In genomic region chr14:21505009-21505553, GRCh38 we compare ENCODE assay signal across 10 cellular contexts. TPM values are rescaled to one million over a fixed set of nuclear protein-coding genes. Genes with fewer than 3 reads are reported as not detected.
A peak's percentile ranks its signal among the peaks of the same experiment; 100 is the strongest.
DNase-seq lines count a peak whose midpoint lies in the region; ATAC-seq and TF ChIP-seq lines count a peak whose summit lies in the region.
"Had no signal": no experiment of that assay in that cellular context is flagged by ENCODE, and none has a peak within 500 bp of the region (broad histone marks: within the 10 kb centered on the region; RNA-seq: fewer than 3 reads in every experiment).

No MANE protein-coding gene starts in this region.

- H3K36me3 ChIP-seq in uterus (no peaks in the 10 kb centered on the region), PC-9 (ENCODE audit: low read depth) (no peaks in the 10 kb centered on the region)

- H3K27me3 ChIP-seq in uterus (no peaks in the 10 kb centered on the region), PC-9 (ENCODE audit: insufficient read depth, low read depth) (no peaks in the 10 kb centered on the region)

- H3K79me2 ChIP-seq in PC-9 (ENCODE audit: low read depth) = peaks cover 30% of the 10 kb centered on the region

- no peak overlapping the region for H2AFZ ChIP-seq in PC-9

- H4K20me1 ChIP-seq in PC-9 (ENCODE audit: insufficient read depth) = no peaks in the 10 kb centered on the region

- no peak overlapping the region for H3K4me3 ChIP-seq in uterus
- H3K4me3 ChIP-seq in PC-9 = no peak overlapping the region

- TF ChIP-seq POLR2A in uterus (IDR thresholded peaks at IDR 0.05) = no peak

- peaks cover 55% of the 10 kb centered on the region for H3K36me3 Mint-ChIP-seq in activated CD8-positive, alpha-beta memory T cell treated with anti-CD3 and anti-CD28 coated beads, Interleukin-2, amount 10 ng/mL, durations not matched to agents 7 days and 5 days
- peaks cover 4% of the 10 kb centered on the region for H3K36me3 Mint-ChIP-seq in T-helper 17 cell (ENCODE audit: low read depth)
- H3K36me3 Mint-ChIP-seq in stimulated activated naive B cell treated with anti-CD40 and anti-IgM and Interleukin-4, amounts not matched to agents 10 μg/mL and 1 μg/mL and 100 μg/mL, for 72 hours = peaks cover 26 to 47% of the 10 kb centered on the region in 2 donors

- H3K27me3 Mint-ChIP-seq in activated CD8-positive, alpha-beta memory T cell treated with anti-CD3 and anti-CD28 coated beads, Interleukin-2, amount 10 ng/mL, durations not matched to agents 7 days and 5 days = no peaks in the 10 kb centered on the region
- H3K27me3 Mint-ChIP-seq in T-helper 17 cell = no peaks in the 10 kb centered on the region
- no peaks in the 10 kb centered on the region for H3K27me3 Mint-ChIP-seq in stimulated activated naive B cell treated with anti-CD40 and anti-IgM and Interleukin-4, amounts not matched to agents 10 μg/mL and 1 μg/mL and 100 μg/mL, for 72 hours

- CTCF ChIA-PET in activated CD8-positive, alpha-beta memory T cell treated with anti-CD3 and anti-CD28 coated beads, Interleukin-2, amount 10 ng/mL, durations not matched to agents 7 days and 5 days (lab: Charles Lee) = interaction anchor here (1.2 kb wide), 1 partner anchor 28 kb away, joined by 4 read pairs; the partner anchor contains the start of gene TOX4
- CTCF ChIA-PET in PC-9 (lab: Charles Lee) = no interaction called here

- peak overlapping the region; percentile 85 for H3K27ac Mint-ChIP-seq in activated CD8-positive, alpha-beta memory T cell treated with anti-CD3 and anti-CD28 coated beads, Interleukin-2, amount 10 ng/mL, durations not matched to agents 7 days and 5 days
- peak overlapping the region; percentile 39 for H3K27ac Mint-ChIP-seq in T-helper 17 cell
- H3K27ac Mint-ChIP-seq in stimulated activated naive B cell treated with anti-CD40 and anti-IgM and Interleukin-4, amounts not matched to agents 10 μg/mL and 1 μg/mL and 100 μg/mL, for 72 hours = peak overlapping the region; percentile 56
- H3K27ac Mint-ChIP-seq: nephron had no signal

- ATAC-seq in activated CD8-positive, alpha-beta memory T cell treated with anti-CD3 and anti-CD28 coated beads, Interleukin-2, amount 10 ng/mL, durations not matched to agents 7 days and 5 days = peak; percentile 77
- ATAC-seq in HG02840 (IDR thresholded peaks at IDR 0.05; ENCODE audit: low FRiP score, unreplicated experiment) (peak; percentile 78), T-helper 17 cell (peak; percentile 42), HG03139 (IDR thresholded peaks at IDR 0.05; ENCODE audit: unreplicated experiment) (no peak)
- peak; percentile 51 to 55 for ATAC-seq in stimulated activated naive B cell treated with anti-CD40 and anti-IgM and Interleukin-4, amounts not matched to agents 10 μg/mL and 1 μg/mL and 100 μg/mL, for 72 hours (replicated peaks)

- H3K4me1 Mint-ChIP-seq in activated CD8-positive, alpha-beta memory T cell treated with anti-CD3 and anti-CD28 coated beads, Interleukin-2, amount 10 ng/mL, durations not matched to agents 7 days and 5 days = peaks cover 59% of the 10 kb centered on the region
- H3K4me1 Mint-ChIP-seq in T-helper 17 cell = peaks cover 35% of the 10 kb centered on the region
- peaks cover 14 to 57% of the 10 kb centered on the region in 2 donors for H3K4me1 Mint-ChIP-seq in stimulated activated naive B cell treated with anti-CD40 and anti-IgM and Interleukin-4, amounts not matched to agents 10 μg/mL and 1 μg/mL and 100 μg/mL, for 72 hours

- no peaks in the 10 kb centered on the region for H3F3A ChIP-seq in PC-9 (ENCODE audit: insufficient read depth, low read depth)

- no peaks in the 10 kb centered on the region for H3K9me2 ChIP-seq in PC-9 (ENCODE audit: insufficient read depth)

- DNase-seq in activated CD8-positive, alpha-beta memory T cell treated with anti-CD3 and anti-CD28 coated beads, Interleukin-2, amount 10 ng/mL, durations not matched to agents 7 days and 5 days = peak; percentile 62
- no peak for DNase-seq in activated CD8-positive, alpha-beta memory T cell treated with anti-CD3 and anti-CD28 coated beads, Interleukin-2, amount 50 U/mL, for 4 hours
- DNase-seq in T-helper 17 cell (no peak), uterus (no peak), PC-9 (no peak)
- DNase-seq in stimulated activated naive B cell treated with anti-CD40 and anti-IgM and Interleukin-4, amounts not matched to agents 10 μg/mL and 1 μg/mL and 100 μg/mL, for 72 hours = no peak
- DNase-seq: activated CD8-positive, alpha-beta memory T cell treated with anti-CD3 and anti-CD28 coated beads, Interleukin-2, amount 50 U/mL, for 48 hours had no signal

- peak overlapping the region; percentile 54 for H3K4me3 Mint-ChIP-seq in activated CD8-positive, alpha-beta memory T cell treated with anti-CD3 and anti-CD28 coated beads, Interleukin-2, amount 10 ng/mL, durations not matched to agents 7 days and 5 days
- peak overlapping the region; percentile 28 for H3K4me3 Mint-ChIP-seq in T-helper 17 cell
- H3K4me3 Mint-ChIP-seq in stimulated activated naive B cell treated with anti-CD40 and anti-IgM and Interleukin-4, amounts not matched to agents 10 μg/mL and 1 μg/mL and 100 μg/mL, for 72 hours = peak overlapping the region in 1 of 2 donors; percentile 11
- H3K4me3 Mint-ChIP-seq: nephron had no signal

- H3K4me1 ChIP-seq in uterus = no peaks in the 10 kb centered on the region
- peaks cover 9% of the 10 kb centered on the region for H3K4me1 ChIP-seq in PC-9 (replicated peaks; ENCODE audit: insufficient read depth)

- H3K9me3 ChIP-seq in T-helper 17 cell (ENCODE audit: control insufficient read depth, low read length, poor library complexity, severe bottlenecking) (no peaks in the 10 kb centered on the region), uterus (no peaks in the 10 kb centered on the region), PC-9 (ENCODE audit: insufficient read depth, low read depth) (no peaks in the 10 kb centered on the region)

- no peak for TF ChIP-seq CTCF in uterus (IDR thresholded peaks at IDR 0.05)
- TF ChIP-seq CTCF in PC-9 (conservative IDR thresholded peaks at IDR 0.05) = no peak

- H3K9me3 Mint-ChIP-seq in activated CD8-positive, alpha-beta memory T cell treated with anti-CD3 and anti-CD28 coated beads, Interleukin-2, amount 10 ng/mL, durations not matched to agents 7 days and 5 days (ENCODE audit: low read depth) = no peaks in the 10 kb centered on the region
- H3K9me3 Mint-ChIP-seq in stimulated activated naive B cell treated with anti-CD40 and anti-IgM and Interleukin-4, amounts not matched to agents 10 μg/mL and 1 μg/mL and 100 μg/mL, for 72 hours = no peaks in the 10 kb centered on the region
- H3K9me3 Mint-ChIP-seq: nephron had no signal

- intact Hi-C loops in uterus (cut with DNase I; ENCODE audit: low total_unique reads) (no loop called here), PC-9 (cut with micrococcal nuclease; ENCODE audit: unreplicated experiment) (no loop called here)

- H3K27ac ChIP-seq in uterus (no peak overlapping the region), PC-9 (no peak overlapping the region)

- BruUV-seq in PC-9 (replicated peaks; lab: Mats Ljungman, UMichigan) = no TSS peak

- no peak overlapping the region for H3K4me2 ChIP-seq in PC-9

- POLR2A ChIA-PET in PC-9 (lab: Charles Lee; ENCODE audit: unreplicated experiment) = no interaction called here

RNA-seq across cellular contexts. Expression of gene METTL3, which starts 6.1 kb away (rescaled TPM):
- total RNA-seq in activated CD8-positive, alpha-beta memory T cell treated with anti-CD3 and anti-CD28 coated beads, Interleukin-2, amount 10 ng/mL, durations not matched to agents 7 days and 5 days = 10 to 100 TPM; 93.5 to 94.1 TPM
- 10 to 100 TPM; 42.3 to 46.5 TPM for total RNA-seq in T-helper 17 cell
- 100 to 1,000 TPM in 1 of 4 donors, 10 to 100 TPM in 3; 47.4 to 101 (median 57.7) TPM for total RNA-seq in uterus
- 27.9 and 30.7 TPM in 2 replicates for total RNA-seq in PC-9 (2021)

RNA-seq across cellular contexts. Expression of gene SALL2, which starts 21.1 kb away (rescaled TPM):
- 1 to 10 TPM; 1.3 to 1.5 TPM for total RNA-seq in activated CD8-positive, alpha-beta memory T cell treated with anti-CD3 and anti-CD28 coated beads, Interleukin-2, amount 10 ng/mL, durations not matched to agents 7 days and 5 days
- total RNA-seq in T-helper 17 cell (1 to 10 TPM; 1.9 to 2.1 TPM), uterus (10 to 100 TPM in 2 of 4 donors, 1 to 10 TPM in 1, under 1 TPM in 1; 0.26 to 28.8 (median 10.4) TPM), PC-9 (2021) (10.3 and 10.9 TPM in 2 replicates)

RNA-seq across cellular contexts. Expression of gene TOX4, which starts 28.1 kb away (rescaled TPM):
- total RNA-seq in activated CD8-positive, alpha-beta memory T cell treated with anti-CD3 and anti-CD28 coated beads, Interleukin-2, amount 10 ng/mL, durations not matched to agents 7 days and 5 days = 10 to 100 TPM; 72.7 to 87.1 TPM
- total RNA-seq in T-helper 17 cell = 100 to 1,000 TPM in 1 of 2 donors, 10 to 100 TPM in 1; 97.3 to 110 TPM
- 10 to 100 TPM; 19.4 to 78.0 (median 59.0) TPM for total RNA-seq in uterus
- 32.9 and 50.6 TPM in 2 replicates for total RNA-seq in PC-9 (2021)

RNA-seq across cellular contexts. Expression of gene RAB2B, which starts 28.3 kb away (rescaled TPM):
- 10 to 100 TPM; 26.1 to 28.2 TPM for total RNA-seq in activated CD8-positive, alpha-beta memory T cell treated with anti-CD3 and anti-CD28 coated beads, Interleukin-2, amount 10 ng/mL, durations not matched to agents 7 days and 5 days
- 10 to 100 TPM; 35.3 to 42.6 TPM for total RNA-seq in T-helper 17 cell
- total RNA-seq in uterus = 10 to 100 TPM in 3 of 4 donors, 1 to 10 TPM in 1; 8.5 to 47.9 (median 22.9) TPM
- total RNA-seq in PC-9 (2021) = 12.2 and 12.8 TPM in 2 replicates

RNA-seq across cellular contexts. Expression of gene CHD8, which starts 49.2 kb away (rescaled TPM):
- total RNA-seq in activated CD8-positive, alpha-beta memory T cell treated with anti-CD3 and anti-CD28 coated beads, Interleukin-2, amount 10 ng/mL, durations not matched to agents 7 days and 5 days = 100 to 1,000 TPM; 130 to 138 TPM
- 100 to 1,000 TPM; 128 to 131 TPM for total RNA-seq in T-helper 17 cell
- total RNA-seq in uterus = 10 to 100 TPM; 21.8 to 95.1 (median 48.8) TPM
- total RNA-seq in PC-9 (2021) = 57.3 and 58.7 TPM in 2 replicates
